ENCODE assay signal across 11 cellular contexts in genomic region chr14:101475468-101476257, GRCh38.
DNase-seq lines count a peak whose midpoint lies in the region; ATAC-seq and TF ChIP-seq lines count a peak whose summit lies in the region.
"Had no signal": no experiment of that assay in that cellular context is flagged by ENCODE, and none has a peak within 500 bp of the region (broad histone marks: within the 10 kb centered on the region; RNA-seq: fewer than 3 reads in every experiment).

No MANE protein-coding gene starts in this region.

- H4K20me1 ChIP-seq in H9 (ENCODE audit: control insufficient read depth, insufficient read depth, insufficient read length) = no peaks in the 10 kb centered on the region

- no peak for TF ChIP-seq CTCF in H9 (conservative IDR thresholded peaks at IDR 0.05)
- TF ChIP-seq CTCF in adrenal gland (IDR thresholded peaks at IDR 0.05) = no peak
- no peak for TF ChIP-seq CTCF in left ventricle myocardium inferior (IDR thresholded peaks at IDR 0.05; ENCODE audit: borderline replicate concordance)
- TF ChIP-seq CTCF in spleen (IDR thresholded peaks at IDR 0.05 in 8 of 11, conservative IDR thresholded peaks at IDR 0.05 in 3 of 11) = no peak

- no peak overlapping the region for H4K8ac ChIP-seq in H9 (replicated peaks; ENCODE audit: insufficient read length, low read depth, low read length)

- no peak overlapping the region for H3K9ac ChIP-seq in H9 (ENCODE audit: extremely low read depth, insufficient read length, low read length)

- no peak overlapping the region for H2BK5ac ChIP-seq in H9 (ENCODE audit: insufficient read length, low read length)

- H2BK15ac ChIP-seq in H9 (ENCODE audit: low read depth, low read length) = no peak overlapping the region

- H3K36me3 Mint-ChIP-seq in H9 (ENCODE audit: insufficient read depth in 1 of 3, low read depth in 3 of 3) = no peaks in the 10 kb centered on the region
- H3K36me3 Mint-ChIP-seq in stimulated activated effector memory CD8-positive, alpha-beta T cell treated with anti-CD3 and anti-CD28 coated beads, Interleukin-12 subunit alpha, Interleukin-12 subunit beta, amount 100 ng/mL, for 72 hours = no peaks in the 10 kb centered on the region
- H3K36me3 Mint-ChIP-seq: IgD-negative memory B cell, mesothelial cell of epicardium had no signal

- no peak overlapping the region for H2BK12ac ChIP-seq in H9 (ENCODE audit: insufficient read length, low read depth, low read length)

- peak; percentile 19 for DNase-seq in H9
- peak; percentile 50 to 67 (median 59) for DNase-seq in adrenal gland
- DNase-seq in left ventricle myocardium inferior = no peak
- DNase-seq in spleen = peak; percentile 69
- DNase-seq in NCI-H1092 (lab: John Stamatoyannopoulos, UW) = no peak
- no peak for DNase-seq in stimulated activated naive CD4-positive, alpha-beta T cell (lab: John Stamatoyannopoulos, UW)
- no peak for DNase-seq in stimulated activated effector memory CD8-positive, alpha-beta T cell treated with anti-CD3 and anti-CD28 coated beads, Interleukin-12 subunit alpha, Interleukin-12 subunit beta, amount 100 ng/mL, for 72 hours (ENCODE audit: low spot score in 2 of 2)
- DNase-seq: cerebellar nuclear complex had no signal

- no CpG with 5 or more reads among the region's 24 CpGs for WGBS in H9 (ENCODE audit: extremely low coverage, insufficient read length, low lambda C conversion rate)
- WGBS in adrenal gland, 4 donors = 26 to 32% (median 30%) methylated on average over 14 to 24 of the region's 24 CpGs
- 55 to 83% (median 72%) methylated on average over 19 to 24 of the region's 24 CpGs for WGBS in spleen, 5 donors

- TF ChIP-seq POLR2A in adrenal gland (IDR thresholded peaks at IDR 0.05) = peak in 1 of 2 donors; percentile 4
- no peak for TF ChIP-seq POLR2A in spleen (IDR thresholded peaks at IDR 0.05)

- no peak for ATAC-seq in GM21367 (IDR thresholded peaks at IDR 0.05; ENCODE audit: unreplicated experiment)
- no peak for ATAC-seq in stimulated activated effector memory CD8-positive, alpha-beta T cell treated with anti-CD3 and anti-CD28 coated beads, Interleukin-12 subunit alpha, Interleukin-12 subunit beta, amount 100 ng/mL, for 72 hours

- H3K4me3 Mint-ChIP-seq in H9 = no peak overlapping the region; a peak in 1 of 5 replicates
- H3K4me3 Mint-ChIP-seq in stimulated activated effector memory CD8-positive, alpha-beta T cell treated with anti-CD3 and anti-CD28 coated beads, Interleukin-12 subunit alpha, Interleukin-12 subunit beta, amount 100 ng/mL, for 72 hours = no peak overlapping the region
- H3K4me3 Mint-ChIP-seq: IgD-negative memory B cell, mesothelial cell of epicardium had no signal

- H3K27ac Mint-ChIP-seq in H9 = no peak overlapping the region
- no peak overlapping the region for H3K27ac Mint-ChIP-seq in stimulated activated effector memory CD8-positive, alpha-beta T cell treated with anti-CD3 and anti-CD28 coated beads, Interleukin-12 subunit alpha, Interleukin-12 subunit beta, amount 100 ng/mL, for 72 hours
- H3K27ac Mint-ChIP-seq: IgD-negative memory B cell, mesothelial cell of epicardium had no signal

- no peak overlapping the region for H2AFZ ChIP-seq in H9 (ENCODE audit: low read length)

- no peak overlapping the region for H4K5ac ChIP-seq in H9 (ENCODE audit: insufficient read length, low read depth, low read length)

- H3K4me2 ChIP-seq in H9 (ENCODE audit: insufficient read depth, insufficient read length, low read length) = no peak overlapping the region

- no peaks in the 10 kb centered on the region for H3K9me3 ChIP-seq in H9 (ENCODE audit: control insufficient read depth, low read depth, low read length)
- no peaks in the 10 kb centered on the region for H3K9me3 ChIP-seq in adrenal gland (replicated peaks in 1 of 3)
- no peaks in the 10 kb centered on the region for H3K9me3 ChIP-seq in left ventricle myocardium inferior (replicated peaks)
- no peaks in the 10 kb centered on the region for H3K9me3 ChIP-seq in spleen

- H3K36me3 ChIP-seq in adrenal gland (replicated peaks in 1 of 2) (no peaks in the 10 kb centered on the region), left ventricle myocardium inferior (no peaks in the 10 kb centered on the region), spleen (no peaks in the 10 kb centered on the region)

- H3K27me3 ChIP-seq in H9 (ENCODE audit: insufficient read depth, low read length) (no peaks in the 10 kb centered on the region), adrenal gland (no peaks in the 10 kb centered on the region), left ventricle myocardium inferior (ENCODE audit: low read depth) (peaks cover 71% of the 10 kb centered on the region), spleen (replicated peaks in 1 of 7) (peaks cover 0 to 39% (median 0%) of the 10 kb centered on the region in 7 donors)

- intact Hi-C loops in adrenal gland (cut with DNase I) = no loop called here
- intact Hi-C loops in left ventricle myocardium inferior (cut with micrococcal nuclease) = no loop called here
- intact Hi-C loops in spleen (cut with DNase I; ENCODE audit: low total_unique reads) = no loop called here

- no peak overlapping the region for H3K14ac ChIP-seq in H9 (ENCODE audit: insufficient read depth, low read length)

- H3K4me1 Mint-ChIP-seq in H9 = peaks cover 15 to 23% of the 10 kb centered on the region in 2 experiments
- H3K4me1 Mint-ChIP-seq in stimulated activated effector memory CD8-positive, alpha-beta T cell treated with anti-CD3 and anti-CD28 coated beads, Interleukin-12 subunit alpha, Interleukin-12 subunit beta, amount 100 ng/mL, for 72 hours = no peaks in the 10 kb centered on the region
- H3K4me1 Mint-ChIP-seq: IgD-negative memory B cell had no signal

- no peak overlapping the region for H2BK120ac ChIP-seq in H9 (ENCODE audit: low read depth, low read length, poor library complexity, severe bottlenecking)

- peaks cover 1% of the 10 kb centered on the region for H3K27me3 Mint-ChIP-seq in H9 (ENCODE audit: low read depth)

- no peaks in the 10 kb centered on the region for H3K23me2 ChIP-seq in H9 (ENCODE audit: insufficient read length, low read depth, low read length, poor library complexity, severe bottlenecking)

- H3K18ac ChIP-seq in H9 (ENCODE audit: insufficient read length, low read depth, low read length) = no peak overlapping the region

- H3K27ac ChIP-seq in H9 (ENCODE audit: insufficient read length, low read depth, low read length) = no peak overlapping the region
- peak overlapping the region in 3 of 5 donors; percentile 62 to 84 (median 74) for H3K27ac ChIP-seq in adrenal gland
- peak overlapping the region; percentile 50 for H3K27ac ChIP-seq in left ventricle myocardium inferior (replicated peaks)
- H3K27ac ChIP-seq in spleen = no peak overlapping the region

- no peak overlapping the region for H2AK5ac ChIP-seq in H9 (ENCODE audit: insufficient read length, low read length)

- H3K4ac ChIP-seq in H9 (ENCODE audit: low read depth, low read length) = no peak overlapping the region

- H3T11ph ChIP-seq in H9 (ENCODE audit: low read length) = no peak overlapping the region

- H2BK20ac ChIP-seq in H9 (ENCODE audit: low read depth, low read length, poor library complexity, severe bottlenecking) = no peak overlapping the region

- H3K4me1 ChIP-seq in H9 (ENCODE audit: insufficient read depth, low read length) = no peaks in the 10 kb centered on the region; the same call in 1 of the 2 replicates
- peaks cover 13 to 29% of the 10 kb centered on the region in 2 donors for H3K4me1 ChIP-seq in adrenal gland (replicated peaks in 1 of 2)
- H3K4me1 ChIP-seq in left ventricle myocardium inferior = no peaks in the 10 kb centered on the region
- H3K4me1 ChIP-seq in spleen = no peaks in the 10 kb centered on the region

- H3K23ac ChIP-seq in H9 (ENCODE audit: insufficient read length, low read depth, low read length) = no peak overlapping the region

- H3K4me3 ChIP-seq in adrenal gland (peak overlapping the region in 1 of 4 donors; percentile 26), left ventricle myocardium inferior (no peak overlapping the region), spleen (no peak overlapping the region)

- H4K91ac ChIP-seq in H9 (ENCODE audit: insufficient read length, low read depth, low read length) = no peak overlapping the region

- no peaks in the 10 kb centered on the region for H3K79me2 ChIP-seq in H9 (ENCODE audit: insufficient read depth, low read length)

- H3K9me3 Mint-ChIP-seq in H9 = no peaks in the 10 kb centered on the region
- no peaks in the 10 kb centered on the region for H3K9me3 Mint-ChIP-seq in stimulated activated effector memory CD8-positive, alpha-beta T cell treated with anti-CD3 and anti-CD28 coated beads, Interleukin-12 subunit alpha, Interleukin-12 subunit beta, amount 100 ng/mL, for 72 hours
- H3K9me3 Mint-ChIP-seq: mesothelial cell of epicardium had no signal

- no peak overlapping the region for H3K56ac ChIP-seq in H9 (ENCODE audit: insufficient read length, low read depth, low read length)

- H3K79me1 ChIP-seq in H9 (ENCODE audit: insufficient read depth, low read depth, low read length, poor library complexity, severe bottlenecking) = no peaks in the 10 kb centered on the region

Comparison
In these comparisons a context has a peak if more than half of its experiments do, and no peak if none do; other contexts are left out.
1. DNase-seq: peak in H9 (single experiment), adrenal gland (7 of 7) and spleen (single experiment); none in left ventricle myocardium inferior (single experiment), NCI-H1092 (single experiment), stimulated activated naive CD4-positive, alpha-beta T cell (0 of 6) and stimulated activated effector memory CD8-positive, alpha-beta T cell treated with anti-CD3 and anti-CD28 coated beads, Interleukin-12 subunit alpha, Interleukin-12 subunit beta, amount 100 ng/mL, for 72 hours (0 of 2).
2. H3K27ac ChIP-seq: peak in adrenal gland (3 of 5) and left ventricle myocardium inferior (single experiment); none in H9 (single experiment) and spleen (0 of 8).